Comparison of ENCODE assay signal across 25 cellular contexts in the genomic region with DNA sequence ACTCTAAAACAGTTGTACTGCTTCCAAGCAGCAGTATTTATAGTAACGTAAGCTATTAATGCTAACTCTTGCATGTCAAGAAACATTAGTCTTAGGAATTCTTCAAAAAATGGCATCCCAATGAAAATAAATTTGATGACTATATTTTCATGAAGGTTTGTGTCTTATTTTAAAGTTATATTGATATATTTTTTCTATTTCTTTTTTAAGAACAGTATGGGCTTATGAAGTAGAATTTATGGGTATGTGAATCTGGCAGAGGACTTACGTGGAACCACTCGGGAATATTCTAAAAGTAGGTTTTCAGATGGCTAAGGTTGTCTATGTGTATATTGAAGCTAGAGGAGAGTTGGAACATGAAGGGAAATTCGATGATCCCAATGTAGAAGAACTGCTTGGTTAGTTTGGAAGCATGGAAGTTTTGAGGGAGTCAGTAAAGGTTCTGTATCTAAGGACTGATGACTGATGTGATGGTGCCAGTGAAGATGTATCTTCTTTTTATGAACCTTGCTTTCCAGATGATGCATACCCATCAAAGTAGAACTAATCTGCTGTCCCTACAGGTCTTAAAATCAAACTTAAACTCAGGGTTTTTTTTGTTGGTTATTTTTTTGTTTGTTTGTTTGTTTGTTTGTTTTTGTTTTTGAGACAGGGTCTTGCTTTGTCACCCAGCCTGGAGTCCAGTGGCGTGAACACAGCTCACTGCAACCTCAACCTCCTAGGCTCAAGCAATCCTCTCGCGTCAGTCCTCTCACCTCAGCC.
"Had no signal": no experiment of that assay in that cellular context is flagged by ENCODE, and none has a peak within 500 bp of the region (broad histone marks: within the 10 kb centered on the region; RNA-seq: fewer than 3 reads in every experiment).

No MANE protein-coding gene starts in this region.

- H3K4me3 Mint-ChIP-seq: activated CD4-positive, alpha-beta memory T cell treated with anti-CD3 and anti-CD28 coated beads for 36 hours; activated CD4-positive, alpha-beta T cell treated with anti-CD3 and anti-CD28 coated beads for 36 hours; activated CD4-positive, alpha-beta T cell treated with anti-CD3 and anti-CD28 coated beads, Interleukin-2, amount 10 ng/mL, durations not matched to agents 24 days and 14 days; activated CD8-positive, alpha-beta memory T cell treated with anti-CD3 and anti-CD28 coated beads, Interleukin-2, amount 10 ng/mL, durations not matched to agents 7 days and 5 days; activated CD8-positive, alpha-beta T cell treated with anti-CD3 and anti-CD28 coated beads, Interleukin-2, amount 10 ng/mL, durations not matched to agents 7 days and 5 days; activated naive CD8-positive, alpha-beta T cell; activated T-cell treated with anti-CD3 and anti-CD28 coated beads, Interleukin-2, amount 50 U/mL, for 4 hours; activated T-helper 17 cell treated with anti-CD3 and anti-CD28 coated beads, Interleukin-2, amount 50 U/mL, for 72 hours; effector memory CD8-positive, alpha-beta T cell had no signal

- DNase-seq: activated CD4-positive, alpha-beta memory T cell treated with anti-CD3 and anti-CD28 coated beads for 36 hours; activated CD4-positive, alpha-beta T cell treated with anti-CD3 and anti-CD28 coated beads for 36 hours; activated CD4-positive, alpha-beta T cell treated with anti-CD3 and anti-CD28 coated beads, Interleukin-2, amount 10 ng/mL, durations not matched to agents 24 days and 14 days; activated CD4-positive, CD25-positive, alpha-beta regulatory T cell; activated CD4-positive, CD25-positive, alpha-beta regulatory T cell treated with anti-CD3 and anti-CD28 coated beads, Interleukin-2, amount 50 U/mL, for 72 hours; activated CD8-positive, alpha-beta memory T cell treated with anti-CD3 and anti-CD28 coated beads, Interleukin-2, amount 10 ng/mL, durations not matched to agents 7 days and 5 days; activated CD8-positive, alpha-beta memory T cell treated with anti-CD3 and anti-CD28 coated beads, Interleukin-2, amount 50 U/mL, for 4 hours; activated CD8-positive, alpha-beta T cell treated with anti-CD3 and anti-CD28 coated beads, Interleukin-2, amount 10 ng/mL, durations not matched to agents 7 days and 5 days; activated effector memory CD4-positive, alpha-beta T cell treated with Interleukin-2 at 50 U/mL for 16 hours; activated gamma-delta T cell treated with Interleukin-2 at 50 U/mL for 16 hours; activated naive CD4-positive, alpha-beta T cell treated with anti-CD3 and anti-CD28 coated beads, Interleukin-2, amount 50 U/mL, for 16 hours; activated naive CD4-positive, alpha-beta T cell treated with Interleukin-2 at 50 U/mL for 16 hours; activated T-cell treated with anti-CD3 and anti-CD28 coated beads, Interleukin-2, amount 50 U/mL, for 4 hours; amniotic stem cell; caudate nucleus; cortex of kidney; dermis blood vessel endothelial cell; effector CD4-positive, alpha-beta T cell; effector memory CD8-positive, alpha-beta T cell; foreskin fibroblast; head of caudate nucleus; T-helper 1 cell; T-helper 2 cell had no signal

- H3K27me3 Mint-ChIP-seq: activated CD4-positive, alpha-beta memory T cell treated with anti-CD3 and anti-CD28 coated beads for 36 hours; activated CD4-positive, alpha-beta T cell treated with anti-CD3 and anti-CD28 coated beads for 36 hours; activated CD4-positive, alpha-beta T cell treated with anti-CD3 and anti-CD28 coated beads, Interleukin-2, amount 10 ng/mL, durations not matched to agents 24 days and 14 days; activated CD8-positive, alpha-beta memory T cell treated with anti-CD3 and anti-CD28 coated beads, Interleukin-2, amount 10 ng/mL, durations not matched to agents 7 days and 5 days; activated naive CD8-positive, alpha-beta T cell; activated T-helper 17 cell treated with anti-CD3 and anti-CD28 coated beads, Interleukin-2, amount 50 U/mL, for 72 hours; effector memory CD8-positive, alpha-beta T cell had no signal

- H3K9me3 Mint-ChIP-seq: activated CD4-positive, alpha-beta memory T cell treated with anti-CD3 and anti-CD28 coated beads for 36 hours; activated CD4-positive, alpha-beta T cell treated with anti-CD3 and anti-CD28 coated beads, Interleukin-2, amount 10 ng/mL, durations not matched to agents 24 days and 14 days; activated T-cell treated with anti-CD3 and anti-CD28 coated beads, Interleukin-2, amount 50 U/mL, for 4 hours; activated T-helper 17 cell treated with anti-CD3 and anti-CD28 coated beads, Interleukin-2, amount 50 U/mL, for 72 hours; effector memory CD8-positive, alpha-beta T cell had no signal

- H3K27ac Mint-ChIP-seq: activated CD4-positive, alpha-beta memory T cell treated with anti-CD3 and anti-CD28 coated beads for 36 hours; activated CD4-positive, alpha-beta T cell treated with anti-CD3 and anti-CD28 coated beads for 36 hours; activated CD4-positive, alpha-beta T cell treated with anti-CD3 and anti-CD28 coated beads, Interleukin-2, amount 10 ng/mL, durations not matched to agents 24 days and 14 days; activated CD8-positive, alpha-beta memory T cell treated with anti-CD3 and anti-CD28 coated beads, Interleukin-2, amount 10 ng/mL, durations not matched to agents 7 days and 5 days; activated CD8-positive, alpha-beta T cell treated with anti-CD3 and anti-CD28 coated beads, Interleukin-2, amount 10 ng/mL, durations not matched to agents 7 days and 5 days; activated naive CD8-positive, alpha-beta T cell; activated T-helper 17 cell treated with anti-CD3 and anti-CD28 coated beads, Interleukin-2, amount 50 U/mL, for 72 hours; effector memory CD8-positive, alpha-beta T cell had no signal

- H3K4me1 Mint-ChIP-seq: activated CD4-positive, alpha-beta T cell treated with anti-CD3 and anti-CD28 coated beads for 36 hours; activated CD4-positive, alpha-beta T cell treated with anti-CD3 and anti-CD28 coated beads, Interleukin-2, amount 10 ng/mL, durations not matched to agents 24 days and 14 days; activated CD8-positive, alpha-beta memory T cell treated with anti-CD3 and anti-CD28 coated beads, Interleukin-2, amount 10 ng/mL, durations not matched to agents 7 days and 5 days; activated T-helper 17 cell treated with anti-CD3 and anti-CD28 coated beads, Interleukin-2, amount 50 U/mL, for 72 hours had no signal
